16 cellular contexts compared by ENCODE assay signal in genomic region chr15:69104050-69104750, GRCh38. TPM values are rescaled to one million over a fixed set of nuclear protein-coding genes. Genes with fewer than 3 reads are reported as not detected.
DNase-seq lines count a peak whose midpoint lies in the region; ATAC-seq and TF ChIP-seq lines count a peak whose summit lies in the region.
"Had no signal": no experiment of that assay in that cellular context is flagged by ENCODE, and none has a peak within 500 bp of the region (broad histone marks: within the 10 kb centered on the region; RNA-seq: fewer than 3 reads in every experiment).

No MANE protein-coding gene starts in this region.

- no peaks in the 10 kb centered on the region for H3K27me3 ChIP-seq in left lung
- H3K27me3 ChIP-seq: tibial nerve had no signal

- peak in 2 of 3 experiments; percentile 63 to 91 for DNase-seq in NCI-H1417 (lab: John Stamatoyannopoulos, UW)
- DNase-seq in glutamatergic neuron: no peak
- DNase-seq in left lung: no peak
- DNase-seq in osteocyte (ENCODE audit: extremely low spot score, unreplicated experiment): no peak
- DNase-seq in nephron progenitor cell: no peak
- DNase-seq in NCI-H1694 treated with DMSO at 0.1 percent for 48 hours (lab: John Stamatoyannopoulos, UW): no peak
- DNase-seq: activated CD4-positive, CD25-positive, alpha-beta regulatory T cell treated with anti-CD3 and anti-CD28 coated beads, Interleukin-2, amount 50 U/mL, for 72 hours; hippocampal formation; MV-4-11 had no signal

- TF ChIP-seq CTCF in glutamatergic neuron (IDR thresholded peaks at IDR 0.05; ENCODE audit: partially characterized antibody, unreplicated experiment) (no peak), left lung (IDR thresholded peaks at IDR 0.05) (no peak), osteocyte (IDR thresholded peaks at IDR 0.05) (no peak), nephron progenitor cell (IDR thresholded peaks at IDR 0.05) (no peak)

- peaks cover 7% of the 10 kb centered on the region for H3K9me3 Mint-ChIP-seq in glutamatergic neuron (ENCODE audit: unreplicated experiment)
- no peaks in the 10 kb centered on the region for H3K9me3 Mint-ChIP-seq in osteocyte (ENCODE audit: unreplicated experiment)
- H3K9me3 Mint-ChIP-seq in nephron progenitor cell: no peaks in the 10 kb centered on the region

- H3K27me3 Mint-ChIP-seq in glutamatergic neuron (ENCODE audit: unreplicated experiment): peaks cover 16% of the 10 kb centered on the region
- H3K27me3 Mint-ChIP-seq in osteocyte (ENCODE audit: unreplicated experiment): peaks cover 33% of the 10 kb centered on the region
- peaks cover 50% of the 10 kb centered on the region for H3K27me3 Mint-ChIP-seq in nephron progenitor cell (ENCODE audit: low read depth, poor library complexity)

- no peaks in the 10 kb centered on the region for H3K36me3 ChIP-seq in left lung
- H3K36me3 ChIP-seq: cardiac muscle cell, neutrophil, tibial nerve had no signal

- H3K4me1 Mint-ChIP-seq in glutamatergic neuron (ENCODE audit: low read depth, unreplicated experiment) (peaks cover 29% of the 10 kb centered on the region), osteocyte (ENCODE audit: unreplicated experiment) (no peaks in the 10 kb centered on the region), nephron progenitor cell (peaks cover 6% of the 10 kb centered on the region)

- H3K27ac Mint-ChIP-seq in glutamatergic neuron (ENCODE audit: unreplicated experiment) (no peak overlapping the region), osteocyte (ENCODE audit: unreplicated experiment) (no peak overlapping the region), nephron progenitor cell (no peak overlapping the region)

- H3K36me3 Mint-ChIP-seq in glutamatergic neuron (ENCODE audit: unreplicated experiment) (no peaks in the 10 kb centered on the region), osteocyte (ENCODE audit: unreplicated experiment) (no peaks in the 10 kb centered on the region), nephron progenitor cell (ENCODE audit: low read depth) (no peaks in the 10 kb centered on the region)

- ATAC-seq in GM18511 (IDR thresholded peaks at IDR 0.05; ENCODE audit: unreplicated experiment) (peak; percentile 83), GM19467 (IDR thresholded peaks at IDR 0.05; ENCODE audit: unreplicated experiment) (peak; percentile 72), left lung (no peak)
- ATAC-seq: SK-N-SH treated with all-trans-retinoic acid at 6 μM for 48 hours had no signal

- no peak overlapping the region for H3K27ac ChIP-seq in left lung
- H3K27ac ChIP-seq: cardiac muscle cell, neutrophil, tibial nerve had no signal

- H3K4me3 Mint-ChIP-seq in glutamatergic neuron (ENCODE audit: unreplicated experiment) (peak overlapping the region; percentile 43), osteocyte (ENCODE audit: unreplicated experiment) (no peak overlapping the region), nephron progenitor cell (no peak overlapping the region)

- H3K4me3 ChIP-seq in left lung: no peak overlapping the region
- H3K4me3 ChIP-seq: cardiac muscle cell, smooth muscle cell, tibial nerve had no signal

- no peaks in the 10 kb centered on the region for H3K4me1 ChIP-seq in left lung
- H3K4me1 ChIP-seq: tibial nerve had no signal

- H3K9me3 ChIP-seq in left lung: no peaks in the 10 kb centered on the region
- H3K9me3 ChIP-seq: neutrophil, tibial nerve had no signal

- intact Hi-C loops in left lung (cut with DNase I): no loop called here

RNA-seq across cellular contexts. Expression of gene GLCE, which starts 56.2 kb away (rescaled TPM):
- total RNA-seq in glutamatergic neuron (ENCODE audit: unreplicated experiment) (6.7 TPM), left lung (10 to 100 TPM; 18.2 to 20.7 TPM), osteocyte (19.5 and 19.9 TPM in 2 replicates)

Comparison
In these comparisons a context has a peak if more than half of its experiments do, and no peak if none do; other contexts are left out.
1. DNase-seq: peak in NCI-H1417 (2 of 3); none in glutamatergic neuron (single experiment), left lung (0 of 2), osteocyte (single experiment), nephron progenitor cell (single experiment) and NCI-H1694 treated with DMSO at 0.1 percent for 48 hours (single experiment).